Comparison of ENCODE assay signal across 1 cellular context in the genomic region with DNA sequence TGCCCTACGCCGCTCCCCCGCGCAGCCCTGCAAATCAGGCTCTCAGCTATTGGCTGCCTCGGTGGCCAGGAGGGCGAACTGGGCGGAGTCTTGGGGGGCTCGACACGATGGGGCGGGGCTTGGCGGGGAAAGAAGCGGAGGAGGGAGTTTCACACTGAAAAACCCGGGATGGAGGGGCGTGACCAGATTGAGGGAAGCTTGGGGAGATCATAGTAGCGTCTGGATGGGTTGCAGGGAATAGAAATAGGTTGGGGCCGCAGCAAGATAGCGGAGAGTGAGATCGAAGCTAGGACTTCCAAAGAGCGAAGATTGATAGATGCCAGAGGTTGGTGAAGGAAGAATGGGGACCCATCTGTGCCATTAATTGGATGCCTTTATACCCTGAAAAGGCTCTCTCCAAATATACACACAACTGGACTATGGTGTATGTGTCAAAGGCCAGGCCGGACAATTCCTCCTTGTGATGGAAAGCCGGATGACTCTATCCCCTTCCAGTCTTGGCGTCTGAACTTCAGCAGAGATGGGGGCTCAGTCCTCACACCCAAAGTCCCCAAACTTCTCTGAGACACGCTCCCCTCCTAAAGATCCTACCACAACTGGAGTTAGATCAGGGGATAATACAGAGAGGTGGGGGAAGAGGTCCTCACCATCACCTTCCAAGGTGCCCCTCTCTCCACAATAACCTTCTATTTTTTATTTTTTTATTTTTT.
TF ChIP-seq lines count a peak whose summit lies in the region.

No MANE protein-coding gene starts in this region.

TF ChIP-seq in endothelial cell of umbilical vein, 7 proteins besides CTCF, POLR2A, EP300 and RAD21:
- TF ChIP-seq MAX (IDR thresholded peaks at IDR 0.05; ENCODE audit: insufficient read depth, insufficient read length) (no peak), FOS (IDR thresholded peaks at IDR 0.05; ENCODE audit: borderline replicate concordance, insufficient read depth, low read length) (no peak), GATA2 (IDR thresholded peaks at IDR 0.05; ENCODE audit: insufficient read depth, insufficient read length, low read depth, low read length) (no peak), POLR2AphosphoS5 (IDR thresholded peaks at IDR 0.05; ENCODE audit: insufficient read depth, low read depth, low read length) (no peak), EZH2 (IDR thresholded peaks at IDR 0.05; ENCODE audit: borderline replicate concordance, low read depth, low read length, severe bottlenecking) (no peak), JUN (IDR thresholded peaks at IDR 0.05; ENCODE audit: borderline replicate concordance, insufficient read depth, insufficient read length, low read depth) (no peak), MYC (IDR thresholded peaks at IDR 0.05; ENCODE audit: low read depth, low read length) (no peak)
